12 cellular contexts compared by ENCODE assay signal in the genomic region with DNA sequence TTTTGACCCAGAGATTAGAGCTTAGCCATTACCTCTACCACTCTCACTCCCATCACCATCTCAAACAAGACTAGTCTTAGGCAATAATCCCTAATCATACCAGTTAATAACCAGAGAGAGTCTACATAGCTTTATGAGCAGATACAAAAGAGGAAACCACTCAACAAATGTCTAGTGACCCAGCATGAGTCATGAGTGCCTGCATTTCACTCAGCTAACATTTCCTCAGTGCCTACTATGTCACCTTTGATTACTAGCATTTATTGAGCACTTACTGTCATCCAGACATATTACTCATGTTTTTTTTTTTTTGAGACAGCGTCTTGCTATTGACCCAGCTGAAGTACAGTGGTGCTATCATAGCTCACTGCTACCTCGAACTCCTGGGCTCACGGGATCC. TPM values are rescaled to one million over a fixed set of nuclear protein-coding genes. Genes with fewer than 3 reads are reported as not detected.
A peak's percentile ranks its signal among the peaks of the same experiment; 100 is the strongest.
DNase-seq lines count a peak whose midpoint lies in the region; TF ChIP-seq lines count a peak whose summit lies in the region.
"Had no signal": no experiment of that assay in that cellular context is flagged by ENCODE, and none has a peak within 500 bp of the region (broad histone marks: within the 10 kb centered on the region; RNA-seq: fewer than 3 reads in every experiment).

No MANE protein-coding gene starts in this region.

- H3K4me1 ChIP-seq in A673 (ENCODE audit: insufficient read depth, low read length, poor library complexity, severe bottlenecking) (no peaks in the 10 kb centered on the region), GM23248 (ENCODE audit: insufficient read depth) (no peaks in the 10 kb centered on the region)

- in situ Hi-C loops in GM23248 (cut with MboI), result no loop called here

- no peak overlapping the region for H2AFZ ChIP-seq in GM23248

- H3K9me2 ChIP-seq in GM23248 (ENCODE audit: insufficient read depth), result no peaks in the 10 kb centered on the region

- H3K9ac ChIP-seq in GM23248, result no peak overlapping the region

- 65 to 67% methylated on average over 3 of the region's 3 CpGs for WGBS in GM23248 (ENCODE audit: low coverage in 1 of 2, low lambda C conversion rate in 2 of 2, missing lambda C conversion rate in 2 of 2), 2 experiments

- intact Hi-C loops in A673 (cut with micrococcal nuclease; ENCODE audit: unreplicated experiment), result no loop called here

- H4K20me1 ChIP-seq in GM23248 (ENCODE audit: insufficient read depth), result no peaks in the 10 kb centered on the region

- H3K27me3 ChIP-seq in A673 (replicated peaks; ENCODE audit: insufficient read depth, low read depth, low read length, poor library complexity) (no peaks in the 10 kb centered on the region), GM23248 (replicated peaks; ENCODE audit: insufficient read depth) (no peaks in the 10 kb centered on the region)

- H3K4me2 ChIP-seq in GM23248 (ENCODE audit: unreplicated experiment), result no peak overlapping the region

- POLR2A ChIA-PET in A673 (lab: Charles Lee; ENCODE audit: low non-redundant PET), result no interaction called here

- peaks cover 3% of the 10 kb centered on the region for H3K9me3 ChIP-seq in A673 (ENCODE audit: low read depth, low read length, poor library complexity, severe bottlenecking)
- H3K9me3 ChIP-seq in GM23248 (ENCODE audit: low read depth), result no peaks in the 10 kb centered on the region

- CTCF ChIA-PET in A673 (lab: Charles Lee), result no interaction called here

- no peaks in the 10 kb centered on the region for H3F3A ChIP-seq in GM23248 (ENCODE audit: insufficient read depth)

- H3K36me3 ChIP-seq in A673 (ENCODE audit: insufficient read depth, low read length, poor library complexity, severe bottlenecking) (no peaks in the 10 kb centered on the region), GM23248 (ENCODE audit: low read depth) (no peaks in the 10 kb centered on the region)

- no peak for TF ChIP-seq CTCF in A673 (conservative IDR thresholded peaks at IDR 0.05; ENCODE audit: low read depth, low read length)

- BruUV-seq in A673 (replicated peaks; lab: Mats Ljungman, UMichigan), result no TSS peak

- DNase-seq in A673 (ENCODE audit: low spot score) (peak; percentile 18), GM23248 (peak; percentile 26), RKO (ENCODE audit: low spot score) (peak; percentile 73), iris pigment epithelial cell (ENCODE audit: low read depth) (peak; percentile 24), C1 segment of cervical spinal cord (lab: John Stamatoyannopoulos, UW) (no peak), nucleus accumbens (lab: John Stamatoyannopoulos, UW) (no peak), NCI-H187 (lab: John Stamatoyannopoulos, UW) (no peak)
- no peak for DNase-seq in stimulated activated CD4-positive, alpha-beta T cell treated with anti-CD3 and anti-CD28 coated beads, Interleukin-12 subunit alpha, Interleukin-12 subunit beta, amount 100 ng/mL, for 4 hours
- DNase-seq: CD4-positive, alpha-beta T cell; immature natural killer cell; NCI-H2107; substantia nigra had no signal

- H3K27ac ChIP-seq in A673 (ENCODE audit: low read depth, low read length, poor library complexity, severe bottlenecking) (no peak overlapping the region), GM23248 (no peak overlapping the region)

- no peaks in the 10 kb centered on the region for H3K79me2 ChIP-seq in GM23248 (ENCODE audit: insufficient read depth)

- H3K4me3 ChIP-seq in A673 (ENCODE audit: low read depth, low read length, poor library complexity, severe bottlenecking) (no peak overlapping the region), GM23248 (no peak overlapping the region)

RNA-seq across cellular contexts. Expression of a gene that starts 35.9 kb away (rescaled TPM):
- 80.5 and 94.6 TPM in 2 replicates for total RNA-seq in A673 (2021)
- total RNA-seq in GM23248 (2014; rRNA removed; shearing (Covaris generic)), result 103 and 111 TPM in 2 replicates
- polyA plus RNA-seq in GM23248 (2016; fragmentation: Nextera tagmentation; extraction: Ambion mirVana), result 121 and 124 TPM in 2 replicates

Comparison
In these comparisons a context has a peak if more than half of its experiments do, and no peak if none do; other contexts are left out.
1. DNase-seq: peak in A673 (single experiment), GM23248 (single experiment), RKO (single experiment) and iris pigment epithelial cell (single experiment); none in C1 segment of cervical spinal cord (0 of 14), nucleus accumbens (0 of 56), stimulated activated CD4-positive, alpha-beta T cell treated with anti-CD3 and anti-CD28 coated beads, Interleukin-12 subunit alpha, Interleukin-12 subunit beta, amount 100 ng/mL, for 4 hours (single experiment) and NCI-H187 (0 of 2).